ENCODE assay signal across 37 cellular contexts in the genomic region with DNA sequence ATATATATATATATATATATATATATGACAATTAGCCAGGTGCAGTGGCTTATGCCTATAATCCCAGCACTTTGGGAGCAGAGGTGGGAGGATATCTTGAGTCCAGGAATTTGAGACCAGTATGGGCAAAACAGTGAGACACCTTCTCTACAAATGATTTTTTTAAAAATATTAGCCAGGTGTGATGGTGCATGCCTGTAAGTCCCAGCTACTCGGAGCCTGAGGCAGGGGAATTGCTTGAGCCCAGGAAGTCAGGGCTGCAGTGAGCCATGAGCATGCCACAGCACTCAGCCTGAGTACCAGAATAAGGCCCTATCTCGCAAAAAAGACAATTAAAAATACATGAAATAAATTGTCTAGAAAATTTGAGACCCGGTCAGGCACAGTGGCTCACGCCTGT.
"Had no signal": no experiment of that assay in that cellular context is flagged by ENCODE, and none has a peak within 500 bp of the region (broad histone marks: within the 10 kb centered on the region; RNA-seq: fewer than 3 reads in every experiment).

No MANE protein-coding gene starts in this region.

- H3K9me3 Mint-ChIP-seq: activated B cell treated with CpG ODN at 0.5 μM for 24 hours; activated CD4-positive, alpha-beta memory T cell treated with anti-CD3 and anti-CD28 coated beads for 36 hours; activated CD8-positive, alpha-beta T cell treated with anti-CD3 and anti-CD28 coated beads for 36 hours; activated naive CD4-positive, alpha-beta T cell treated with anti-CD3 and anti-CD28 coated beads for 36 hours; activated naive CD4-positive, alpha-beta T cell treated with anti-CD3 and anti-CD28 coated beads, Interleukin-2, amount 50 U/mL, for 72 hours; activated naive CD8-positive, alpha-beta T cell treated with anti-CD3 and anti-CD28 coated beads for 36 hours; activated T-cell treated with anti-CD3 and anti-CD28 coated beads, Interleukin-2, amount 50 U/mL, for 4 hours; activated T-cell treated with anti-CD3 and anti-CD28 coated beads, Interleukin-2, amount 50 U/mL, for 72 hours; activated T-helper 1 cell treated with anti-CD3 and anti-CD28 coated beads, Interleukin-12 subunit alpha, Interleukin-12 subunit beta, Interleukin-2, Interleukin-4 antibody, amounts not matched to agents 30 ng/mL and 10 ng/mL and 1 ng/mL, durations not matched to agents 14 hours and 24 hours and 36 hours; activated T-helper 17 cell treated with anti-CD3 and anti-CD28 coated beads, Interleukin-2, amount 50 U/mL, for 72 hours; T-helper 1 cell treated with Interleukin-12 subunit alpha and Interleukin-12 subunit beta and Interleukin-4 antibody, amounts not matched to agents 30 μg/mL and 1 μg/mL, for 36 hours; T-helper 2 cell treated with Interferon-gamma antibody and Interleukin-4, amounts not matched to agents 5 μg/mL and 100 μg/mL, for 36 hours had no signal

- FAIRE-seq: astrocyte, TTC549 had no signal

- ATAC-seq: activated CD4-positive, alpha-beta T cell treated with anti-CD3 and anti-CD28 coated beads for 36 hours; activated CD8-positive, alpha-beta T cell treated with anti-CD3 and anti-CD28 coated beads for 36 hours; activated naive CD4-positive, alpha-beta T cell treated with anti-CD3 and anti-CD28 coated beads, Interleukin-2, amount 50 U/mL, for 72 hours; activated T-cell treated with anti-CD3 and anti-CD28 coated beads, Interleukin-2, amount 50 U/mL, for 4 hours; activated T-cell treated with anti-CD3 and anti-CD28 coated beads, Interleukin-2, amount 50 U/mL, for 72 hours; activated T-helper 17 cell treated with anti-CD3 and anti-CD28 coated beads, Interleukin-2, amount 50 U/mL, for 72 hours; body of pancreas had no signal

- H3K36me3 Mint-ChIP-seq: activated CD4-positive, alpha-beta memory T cell treated with anti-CD3 and anti-CD28 coated beads for 36 hours; activated naive CD4-positive, alpha-beta T cell treated with anti-CD3 and anti-CD28 coated beads, Interleukin-2, amount 50 U/mL, for 72 hours; activated naive CD8-positive, alpha-beta T cell treated with anti-CD3 and anti-CD28 coated beads for 36 hours had no signal

- H3K4me3 ChIP-seq: adrenal gland, body of pancreas, breast epithelium had no signal

- H3K4me1 Mint-ChIP-seq: activated B cell treated with CpG ODN at 0.5 μM for 24 hours; activated CD4-positive, alpha-beta T cell treated with anti-CD3 and anti-CD28 coated beads for 36 hours; activated naive CD8-positive, alpha-beta T cell treated with anti-CD3 and anti-CD28 coated beads for 36 hours; activated T-helper 17 cell treated with anti-CD3 and anti-CD28 coated beads, Interleukin-2, amount 50 U/mL, for 72 hours had no signal

- H3K4me3 Mint-ChIP-seq: activated B cell treated with CpG ODN at 0.5 μM for 24 hours; activated CD4-positive, alpha-beta memory T cell treated with anti-CD3 and anti-CD28 coated beads for 36 hours; activated CD4-positive, alpha-beta T cell treated with anti-CD3 and anti-CD28 coated beads for 36 hours; activated CD8-positive, alpha-beta T cell treated with anti-CD3 and anti-CD28 coated beads for 36 hours; activated naive CD4-positive, alpha-beta T cell treated with anti-CD3 and anti-CD28 coated beads for 36 hours; activated naive CD8-positive, alpha-beta T cell treated with anti-CD3 and anti-CD28 coated beads for 36 hours; activated T-cell treated with anti-CD3 and anti-CD28 coated beads, Interleukin-2, amount 50 U/mL, for 4 hours; activated T-cell treated with anti-CD3 and anti-CD28 coated beads, Interleukin-2, amount 50 U/mL, for 72 hours; activated T-helper 1 cell treated with anti-CD3 and anti-CD28 coated beads, Interleukin-12 subunit alpha, Interleukin-12 subunit beta, Interleukin-2, Interleukin-4 antibody, amounts not matched to agents 30 ng/mL and 10 ng/mL and 1 ng/mL, durations not matched to agents 14 hours and 24 hours and 36 hours; activated T-helper 17 cell treated with anti-CD3 and anti-CD28 coated beads, Interleukin-2, amount 50 U/mL, for 72 hours; T-helper 1 cell treated with Interleukin-12 subunit alpha and Interleukin-12 subunit beta and Interleukin-4 antibody, amounts not matched to agents 30 μg/mL and 1 μg/mL, for 36 hours; T-helper 2 cell treated with Interferon-gamma antibody and Interleukin-4, amounts not matched to agents 5 μg/mL and 100 μg/mL, for 36 hours had no signal

- H3K4me1 ChIP-seq: adrenal gland, body of pancreas, breast epithelium had no signal

- DNase-seq: activated B cell treated with CpG ODN at 0.5 μM for 24 hours; activated CD4-positive, alpha-beta memory T cell treated with anti-CD3 and anti-CD28 coated beads for 36 hours; activated CD4-positive, alpha-beta T cell treated with anti-CD3 and anti-CD28 coated beads for 36 hours; activated CD4-positive, alpha-beta T cell treated with anti-CD3 and anti-CD28 coated beads for 48 hours; activated CD4-positive, alpha-beta T cell treated with anti-CD3 and anti-CD28 coated beads, Interleukin-2, amount 50 U/mL, for 1 hour; activated CD4-positive, alpha-beta T cell treated with anti-CD3 and anti-CD28 coated beads, Interleukin-2, amount 50 U/mL, for 4 hours; activated CD4-positive, CD25-positive, alpha-beta regulatory T cell treated with anti-CD3 and anti-CD28 coated beads, Interleukin-2, amount 50 U/mL, for 72 hours; activated CD8-positive, alpha-beta memory T cell treated with anti-CD3 and anti-CD28 coated beads, Interleukin-2, amount 50 U/mL, for 4 hours; activated CD8-positive, alpha-beta T cell treated with anti-CD3 and anti-CD28 coated beads for 36 hours; activated effector memory CD4-positive, alpha-beta T cell treated with anti-CD3 and anti-CD28 coated beads, Interleukin-2, amount 50 U/mL, for 16 hours; activated gamma-delta T cell treated with Interleukin-2 at 50 U/mL for 16 hours; activated naive CD4-positive, alpha-beta T cell; activated naive CD4-positive, alpha-beta T cell treated with anti-CD3 and anti-CD28 coated beads for 36 hours; activated naive CD4-positive, alpha-beta T cell treated with anti-CD3 and anti-CD28 coated beads, Interleukin-2, amount 50 U/mL, for 16 hours; activated naive CD8-positive, alpha-beta T cell treated with anti-CD3 and anti-CD28 coated beads for 36 hours; activated T-cell treated with anti-CD3 and anti-CD28 coated beads for 4 hours; activated T-cell treated with anti-CD3 and anti-CD28 coated beads, Interleukin-2, amount 50 U/mL, for 1 hour; activated T-cell treated with anti-CD3 and anti-CD28 coated beads, Interleukin-2, amount 50 U/mL, for 4 hours; activated T-cell treated with anti-CD3 and anti-CD28 coated beads, Interleukin-2, amount 50 U/mL, for 72 hours; adrenal gland; amniotic stem cell; aorta; body of pancreas; brain microvascular endothelial cell; central memory CD4-positive, alpha-beta T cell; T-helper 1 cell; T-helper 2 cell; T-helper 9 cell had no signal

- H3K9me3 ChIP-seq: adrenal gland, body of pancreas, breast epithelium had no signal

- H3K27ac Mint-ChIP-seq: activated B cell treated with CpG ODN at 0.5 μM for 24 hours; activated CD4-positive, alpha-beta memory T cell treated with anti-CD3 and anti-CD28 coated beads for 36 hours; activated CD4-positive, alpha-beta T cell treated with anti-CD3 and anti-CD28 coated beads for 36 hours; activated CD8-positive, alpha-beta T cell treated with anti-CD3 and anti-CD28 coated beads for 36 hours; activated naive CD4-positive, alpha-beta T cell treated with anti-CD3 and anti-CD28 coated beads for 36 hours; activated naive CD4-positive, alpha-beta T cell treated with anti-CD3 and anti-CD28 coated beads, Interleukin-2, amount 50 U/mL, for 72 hours; activated naive CD8-positive, alpha-beta T cell treated with anti-CD3 and anti-CD28 coated beads for 36 hours; activated T-cell treated with anti-CD3 and anti-CD28 coated beads, Interleukin-2, amount 50 U/mL, for 72 hours; activated T-helper 1 cell treated with anti-CD3 and anti-CD28 coated beads, Interleukin-12 subunit alpha, Interleukin-12 subunit beta, Interleukin-2, Interleukin-4 antibody, amounts not matched to agents 30 ng/mL and 10 ng/mL and 1 ng/mL, durations not matched to agents 14 hours and 24 hours and 36 hours; activated T-helper 17 cell treated with anti-CD3 and anti-CD28 coated beads, Interleukin-2, amount 50 U/mL, for 72 hours; T-helper 1 cell treated with Interleukin-12 subunit alpha and Interleukin-12 subunit beta and Interleukin-4 antibody, amounts not matched to agents 30 μg/mL and 1 μg/mL, for 36 hours; T-helper 2 cell treated with Interferon-gamma antibody and Interleukin-4, amounts not matched to agents 5 μg/mL and 100 μg/mL, for 36 hours had no signal

- H3K36me3 ChIP-seq: adrenal gland, brain microvascular endothelial cell, breast epithelium had no signal

- H3K27ac ChIP-seq: adrenal gland, body of pancreas, brain microvascular endothelial cell, breast epithelium, VCaP had no signal

- H3K27me3 ChIP-seq: body of pancreas, breast epithelium had no signal
